25 cellular contexts compared by ENCODE assay signal in genomic region chr7:143974457-143974856, GRCh38. TPM values are rescaled to one million over a fixed set of nuclear protein-coding genes. Genes with fewer than 3 reads are reported as not detected.
A peak's percentile ranks its signal among the peaks of the same experiment; 100 is the strongest.
DNase-seq lines count a peak whose midpoint lies in the region; ATAC-seq and TF ChIP-seq lines count a peak whose summit lies in the region.
"Had no signal": no experiment of that assay in that cellular context is flagged by ENCODE, and none has a peak within 500 bp of the region (broad histone marks: within the 10 kb centered on the region; RNA-seq: fewer than 3 reads in every experiment).

No MANE protein-coding gene starts in this region.

- ATAC-seq in mucosa of descending colon = peak; percentile 99
- ATAC-seq in GM21825 (IDR thresholded peaks at IDR 0.05; ENCODE audit: unreplicated experiment) = no peak
- no peak for ATAC-seq in stimulated activated effector memory CD8-positive, alpha-beta T cell treated with anti-CD3 and anti-CD28 coated beads, Interleukin-12 subunit alpha, Interleukin-12 subunit beta, amount 100 ng/mL, for 72 hours
- ATAC-seq: activated T-helper 17 cell treated with anti-CD3 and anti-CD28 coated beads, Interleukin-2, amount 50 U/mL, for 72 hours had no signal

- BruUV-seq in Caco-2 (replicated peaks; lab: Mats Ljungman, UMichigan) = no TSS peak

- H3K36me3 ChIP-seq in Caco-2 (ENCODE audit: control insufficient read depth, insufficient read depth, low read length) = no peaks in the 10 kb centered on the region
- no peaks in the 10 kb centered on the region for H3K36me3 ChIP-seq in mucosa of descending colon (ENCODE audit: low read depth)
- H3K36me3 ChIP-seq: esophagus muscularis mucosa, sigmoid colon, SJSA1, uterus had no signal

- CTCF ChIA-PET in Caco-2 (lab: Charles Lee) = interaction anchor here (1.1 to 1.6 kb wide), 3 partner anchors 40 to 73 kb away, joined by 3 to 7 read pairs (median 7); partner anchors contain the start of gene TCAF1

- DNase-seq in Caco-2 (peak; percentile 86 to 87), HT-29 (ENCODE audit: low spot score) (peak; percentile 96), mucosa of descending colon (peak in 1 of 3 donors; percentile 40), NCI-H187 (lab: John Stamatoyannopoulos, UW) (no peak), NCI-H524 (lab: John Stamatoyannopoulos, UW) (no peak)
- no peak for DNase-seq in stimulated activated effector memory CD8-positive, alpha-beta T cell treated with anti-CD3 and anti-CD28 coated beads, Interleukin-12 subunit alpha, Interleukin-12 subunit beta, amount 100 ng/mL, for 72 hours (ENCODE audit: low spot score in 2 of 2)
- DNase-seq: activated CD4-positive, alpha-beta T cell treated with anti-CD3 and anti-CD28 coated beads for 1 hour; dorsolateral prefrontal cortex; NCI-H1092 treated with DMSO at 0.1 percent for 48 hours; NCI-H2081 treated with DMSO at 0.1 percent for 48 hours; NCI-H526 treated with DMSO at 0.1 percent for 48 hours; sigmoid colon; stimulated activated CD4-positive, alpha-beta T cell treated with anti-CD3 and anti-CD28 coated beads, Interleukin-2, amount 100 ng/mL, for 24 hours; T-helper 9 cell; uterus had no signal

- peak overlapping the region; percentile 63 for H3K4me3 Mint-ChIP-seq in Caco-2 (ENCODE audit: unreplicated experiment)
- no peak overlapping the region for H3K4me3 Mint-ChIP-seq in stimulated activated effector memory CD8-positive, alpha-beta T cell treated with anti-CD3 and anti-CD28 coated beads, Interleukin-12 subunit alpha, Interleukin-12 subunit beta, amount 100 ng/mL, for 72 hours
- H3K4me3 Mint-ChIP-seq: activated T-helper 17 cell treated with anti-CD3 and anti-CD28 coated beads, Interleukin-2, amount 50 U/mL, for 72 hours; B cell; IgD-negative memory B cell had no signal

- peaks cover 5% of the 10 kb centered on the region for H3K36me3 Mint-ChIP-seq in Caco-2 (ENCODE audit: insufficient read depth, unreplicated experiment)
- no peaks in the 10 kb centered on the region for H3K36me3 Mint-ChIP-seq in stimulated activated effector memory CD8-positive, alpha-beta T cell treated with anti-CD3 and anti-CD28 coated beads, Interleukin-12 subunit alpha, Interleukin-12 subunit beta, amount 100 ng/mL, for 72 hours
- H3K36me3 Mint-ChIP-seq: IgD-negative memory B cell had no signal

- TF ChIP-seq CTCF in Caco-2 (IDR thresholded peaks at IDR 0.05; ENCODE audit: insufficient read depth in 1 of 2, low read depth in 1 of 2, low read length in 1 of 2, severe bottlenecking in 1 of 2, unreplicated experiment in 1 of 2) (no peak), VCaP (conservative IDR thresholded peaks at IDR 0.05) (no peak), mucosa of descending colon (IDR thresholded peaks at IDR 0.05) (no peak)

- H3K4me3 ChIP-seq in Caco-2 (ENCODE audit: low read depth, low read length) (peak overlapping the region; percentile 26), mucosa of descending colon (no peak overlapping the region)
- H3K4me3 ChIP-seq: dorsolateral prefrontal cortex, esophagus muscularis mucosa, lung, sigmoid colon, SJSA1, uterus had no signal

- H3K27me3 ChIP-seq in Caco-2 (replicated peaks; ENCODE audit: control insufficient read depth, insufficient read depth, low read length) = no peaks in the 10 kb centered on the region
- H3K27me3 ChIP-seq: esophagus muscularis mucosa, sigmoid colon, SJSA1, uterus had no signal

- intact Hi-C loops in Caco-2 (cut with micrococcal nuclease; ENCODE audit: unreplicated experiment) (no loop called here), mucosa of descending colon (cut with DNase I, micrococcal nuclease) (no loop called here)

- H3K9me3 Mint-ChIP-seq in Caco-2 (ENCODE audit: unreplicated experiment) = peaks cover 31% of the 10 kb centered on the region
- H3K9me3 Mint-ChIP-seq in stimulated activated effector memory CD8-positive, alpha-beta T cell treated with anti-CD3 and anti-CD28 coated beads, Interleukin-12 subunit alpha, Interleukin-12 subunit beta, amount 100 ng/mL, for 72 hours = peaks cover 2% of the 10 kb centered on the region
- H3K9me3 Mint-ChIP-seq: activated T-helper 17 cell treated with anti-CD3 and anti-CD28 coated beads, Interleukin-2, amount 50 U/mL, for 72 hours had no signal

- peak overlapping the region; percentile 42 for H3K27ac ChIP-seq in VCaP
- H3K27ac ChIP-seq: dorsolateral prefrontal cortex, esophagus muscularis mucosa, sigmoid colon, SJSA1, uterus had no signal

- H3K4me1 ChIP-seq in Caco-2 (peaks cover 52% of the 10 kb centered on the region), mucosa of descending colon (ENCODE audit: low read depth) (no peaks in the 10 kb centered on the region)
- H3K4me1 ChIP-seq: esophagus muscularis mucosa, sigmoid colon, uterus had no signal

- no peaks in the 10 kb centered on the region for H3K27me3 Mint-ChIP-seq in Caco-2 (ENCODE audit: insufficient read depth, unreplicated experiment)
- H3K27me3 Mint-ChIP-seq: IgD-negative memory B cell had no signal

- peak overlapping the region; percentile 90 for H3K27ac Mint-ChIP-seq in Caco-2 (ENCODE audit: unreplicated experiment)
- H3K27ac Mint-ChIP-seq in stimulated activated effector memory CD8-positive, alpha-beta T cell treated with anti-CD3 and anti-CD28 coated beads, Interleukin-12 subunit alpha, Interleukin-12 subunit beta, amount 100 ng/mL, for 72 hours = no peak overlapping the region
- H3K27ac Mint-ChIP-seq: activated T-helper 17 cell treated with anti-CD3 and anti-CD28 coated beads, Interleukin-2, amount 50 U/mL, for 72 hours; B cell; IgD-negative memory B cell had no signal

- H3K9me3 ChIP-seq in Caco-2 = peaks cover 23% of the 10 kb centered on the region
- H3K9me3 ChIP-seq in mucosa of descending colon = no peaks in the 10 kb centered on the region
- H3K9me3 ChIP-seq: sigmoid colon, SJSA1, uterus had no signal

- peaks cover 33% of the 10 kb centered on the region for H3K4me1 Mint-ChIP-seq in Caco-2 (ENCODE audit: low read depth, unreplicated experiment)
- H3K4me1 Mint-ChIP-seq in stimulated activated effector memory CD8-positive, alpha-beta T cell treated with anti-CD3 and anti-CD28 coated beads, Interleukin-12 subunit alpha, Interleukin-12 subunit beta, amount 100 ng/mL, for 72 hours = no peaks in the 10 kb centered on the region
- H3K4me1 Mint-ChIP-seq: activated T-helper 17 cell treated with anti-CD3 and anti-CD28 coated beads, Interleukin-2, amount 50 U/mL, for 72 hours; B cell; IgD-negative memory B cell had no signal

- POLR2A ChIA-PET in Caco-2 (lab: Charles Lee) = interaction anchor here (0.5 to 2.2 kb wide), 4 partner anchors 9 to 73 kb away, joined by 3 to 31 read pairs (median 4); partner anchors contain the start of gene TCAF1

RNA-seq across cellular contexts. Expression of gene OR2F1, which starts 19.8 kb away (rescaled TPM):
- total RNA-seq in Caco-2 (2022) (1.6 TPM in 1 of 2 replicates, not detected in the other), mucosa of descending colon (not detected)
- not detected in 2 replicates for total RNA-seq in HT-29 (2014; rRNA removed; shearing (Covaris generic))
- total RNA-seq: activated T-helper 17 cell treated with anti-CD3 and anti-CD28 coated beads, Interleukin-2, amount 50 U/mL, for 72 hours; B cell; esophagus muscularis mucosa; lung; myocyte; omental fat pad; sigmoid colon; SJSA1; uterus had no signal

RNA-seq across cellular contexts. Expression of gene OR6B1, which starts 25.7 kb away (rescaled TPM):
- total RNA-seq in Caco-2 (2022) = not detected in 2 replicates
- not detected in 2 replicates for total RNA-seq in HT-29 (2014; rRNA removed; shearing (Covaris generic))
- total RNA-seq in mucosa of descending colon = not detected
- total RNA-seq: activated T-helper 17 cell treated with anti-CD3 and anti-CD28 coated beads, Interleukin-2, amount 50 U/mL, for 72 hours; B cell; esophagus muscularis mucosa; lung; omental fat pad; sigmoid colon; SJSA1; uterus had no signal

RNA-seq across cellular contexts. Expression of gene OR2F2, which starts 39.4 kb away (rescaled TPM):
- total RNA-seq in Caco-2 (2022) = not detected in 2 replicates
- not detected in 2 replicates for total RNA-seq in HT-29 (2014; rRNA removed; shearing (Covaris generic))
- total RNA-seq in mucosa of descending colon = not detected
- total RNA-seq: activated T-helper 17 cell treated with anti-CD3 and anti-CD28 coated beads, Interleukin-2, amount 50 U/mL, for 72 hours; B cell; dorsolateral prefrontal cortex; esophagus muscularis mucosa; lung; myocyte; omental fat pad; sigmoid colon; uterus had no signal

Comparison
In these comparisons a context has a peak if more than half of its experiments do, and no peak if none do; other contexts are left out.
1. DNase-seq: peak in Caco-2 (2 of 2) and HT-29 (single experiment); none in NCI-H187 (0 of 2), stimulated activated effector memory CD8-positive, alpha-beta T cell treated with anti-CD3 and anti-CD28 coated beads, Interleukin-12 subunit alpha, Interleukin-12 subunit beta, amount 100 ng/mL, for 72 hours (0 of 2) and NCI-H524 (0 of 2).